Comparison of ENCODE assay signal across 3 cellular contexts in genomic region chr3:148629006-148629405, GRCh38.
A peak's percentile ranks its signal among the peaks of the same experiment; 100 is the strongest.
TF ChIP-seq lines count a peak whose summit lies in the region.

No MANE protein-coding gene starts in this region.

TF ChIP-seq in HepG2, 621 proteins besides CTCF, POLR2A, EP300 and RAD21:
- TF ChIP-seq ZFP36 (IDR thresholded peaks at IDR 0.05; ENCODE audit: borderline replicate concordance, low read depth, low read length, partially characterized antibody) (peak; percentile 40), ZNF383 (CRISPR knock-in tag; IDR thresholded peaks at IDR 0.05; ENCODE audit: borderline replicate concordance) (no peak), PRDM10 (CRISPR knock-in tag; IDR thresholded peaks at IDR 0.05; ENCODE audit: low read depth) (no peak), HMGXB3 (CRISPR knock-in tag; IDR thresholded peaks at IDR 0.05; ENCODE audit: borderline replicate concordance) (no peak), HOXD1 (CRISPR knock-in tag; IDR thresholded peaks at IDR 0.05) (no peak), ZNF7 (CRISPR knock-in tag; IDR thresholded peaks at IDR 0.05) (peak; percentile 99)
TF ChIP-seq in HepG2: peak in this region for 2.

TF ChIP-seq in A549, 52 proteins besides CTCF, POLR2A, EP300 and RAD21:
- no peak for TF ChIP-seq ESRRA (IDR thresholded peaks at IDR 0.05; ENCODE audit: borderline replicate concordance, low read length)
- TF ChIP-seq ZFP36 (IDR thresholded peaks at IDR 0.05; ENCODE audit: borderline replicate concordance, partially characterized antibody): peak; percentile 82
- peak; percentile 84 for TF ChIP-seq KDM1A (IDR thresholded peaks at IDR 0.05; ENCODE audit: low read depth)

TF ChIP-seq in GM12878, 131 proteins besides CTCF, POLR2A, EP300 and RAD21:
- TF ChIP-seq CHD1 (IDR thresholded peaks at IDR 0.05; ENCODE audit: low read depth, low read length): no peak
- no peak for TF ChIP-seq NRF1 (conservative IDR thresholded peaks at IDR 0.05; ENCODE audit: low read depth, low read length)
- no peak for TF ChIP-seq BRCA1 (IDR thresholded peaks at IDR 0.05; ENCODE audit: low read depth, low read length)
- TF ChIP-seq DPF2 (IDR thresholded peaks at IDR 0.05): no peak
- TF ChIP-seq HDGF (IDR thresholded peaks at IDR 0.05): no peak
- TF ChIP-seq IRF4 (IDR thresholded peaks at IDR 0.05; ENCODE audit: low read depth, low read length): no peak
- TF ChIP-seq SPI1 (IDR thresholded peaks at IDR 0.05; ENCODE audit: borderline replicate concordance, insufficient read depth, low read depth, low read length): no peak
- no peak for TF ChIP-seq ZNF384 (IDR thresholded peaks at IDR 0.05; ENCODE audit: borderline replicate concordance, low read depth, low read length)
- no peak for TF ChIP-seq SRF (IDR thresholded peaks at IDR 0.05; ENCODE audit: low read depth in 2 of 2, low read length in 2 of 2)
- no peak for TF ChIP-seq TCF12 (IDR thresholded peaks at IDR 0.05; ENCODE audit: low read depth, low read length)
